Comparison of ENCODE assay signal across 25 cellular contexts in genomic region chr1:36913016-36913415, GRCh38.
DNase-seq lines count a peak whose midpoint lies in the region; ATAC-seq and TF ChIP-seq lines count a peak whose summit lies in the region.
"Had no signal": no experiment of that assay in that cellular context is flagged by ENCODE, and none has a peak within 500 bp of the region (broad histone marks: within the 10 kb centered on the region; RNA-seq: fewer than 3 reads in every experiment).

No MANE protein-coding gene starts in this region.

- TF ChIP-seq CTCF in esophagus muscularis mucosa (IDR thresholded peaks at IDR 0.05) (no peak), CD14-positive monocyte (IDR thresholded peaks at IDR 0.05) (no peak), tibial artery (IDR thresholded peaks at IDR 0.05) (no peak)

- peaks cover 3 to 7% (median 7%) of the 10 kb centered on the region in 3 donors for H3K27me3 Mint-ChIP-seq in CD14-positive monocyte (ENCODE audit: low read depth in 3 of 3)
- H3K27me3 Mint-ChIP-seq: activated naive CD4-positive, alpha-beta T cell treated with anti-CD3 and anti-CD28 coated beads, Interleukin-2, amount 10 ng/mL, durations not matched to agents 7 days and 5 days had no signal

- no peaks in the 10 kb centered on the region for H3K36me3 Mint-ChIP-seq in CD14-positive monocyte
- H3K36me3 Mint-ChIP-seq: activated naive CD4-positive, alpha-beta T cell treated with anti-CD3 and anti-CD28 coated beads, Interleukin-2, amount 10 ng/mL, durations not matched to agents 7 days and 5 days; CD8-positive, alpha-beta T cell had no signal

- no peaks in the 10 kb centered on the region for H3K36me3 ChIP-seq in esophagus muscularis mucosa
- no peaks in the 10 kb centered on the region for H3K36me3 ChIP-seq in tibial artery
- H3K36me3 ChIP-seq: heart left ventricle, SJCRH30 had no signal

- H3K27me3 ChIP-seq in esophagus muscularis mucosa, result peaks cover 0 to 50% (median 0%) of the 10 kb centered on the region in 4 donors
- H3K27me3 ChIP-seq in tibial artery, result peaks cover 0 to 20% of the 10 kb centered on the region in 2 donors

- H3K4me1 Mint-ChIP-seq in CD14-positive monocyte, result no peaks in the 10 kb centered on the region
- H3K4me1 Mint-ChIP-seq: activated naive CD4-positive, alpha-beta T cell treated with anti-CD3 and anti-CD28 coated beads, Interleukin-2, amount 10 ng/mL, durations not matched to agents 7 days and 5 days; stimulated activated naive CD8-positive, alpha-beta T cell treated with anti-CD3 and anti-CD28 coated beads, Interleukin-15, amount 100 ng/mL, for 72 hours had no signal

- no peak overlapping the region for H3K27ac Mint-ChIP-seq in CD14-positive monocyte
- H3K27ac Mint-ChIP-seq: activated naive CD4-positive, alpha-beta T cell treated with anti-CD3 and anti-CD28 coated beads, Interleukin-2, amount 10 ng/mL, durations not matched to agents 7 days and 5 days; CD8-positive, alpha-beta T cell; HFFc6 had no signal

- no peak for TF ChIP-seq EP300 in esophagus muscularis mucosa (IDR thresholded peaks at IDR 0.05)

- ATAC-seq in GM18511 (IDR thresholded peaks at IDR 0.05; ENCODE audit: unreplicated experiment), result no peak
- ATAC-seq in HG02798 (IDR thresholded peaks at IDR 0.05; ENCODE audit: poor library complexity, unreplicated experiment), result no peak
- ATAC-seq: CD8-positive, alpha-beta T cell; heart left ventricle; naive thymus-derived CD8-positive, alpha-beta T cell; stimulated activated naive CD8-positive, alpha-beta T cell treated with anti-CD3 and anti-CD28 coated beads, Interleukin-15, amount 100 ng/mL, for 72 hours had no signal

- H3K4me1 ChIP-seq in esophagus muscularis mucosa (no peaks in the 10 kb centered on the region), tibial artery (no peaks in the 10 kb centered on the region)
- H3K4me1 ChIP-seq: heart left ventricle, SJCRH30 had no signal

- H3K9me3 Mint-ChIP-seq in CD14-positive monocyte, result peaks cover 0 to 5% (median 0%) of the 10 kb centered on the region in 7 donors

- no peak overlapping the region for H3K4me3 ChIP-seq in esophagus muscularis mucosa
- H3K4me3 ChIP-seq in tibial artery, result no peak overlapping the region
- H3K4me3 ChIP-seq: heart left ventricle, SJCRH30 had no signal

- H3K4me3 Mint-ChIP-seq in CD14-positive monocyte, result no peak overlapping the region
- H3K4me3 Mint-ChIP-seq: activated naive CD4-positive, alpha-beta T cell treated with anti-CD3 and anti-CD28 coated beads, Interleukin-2, amount 10 ng/mL, durations not matched to agents 7 days and 5 days; CD8-positive, alpha-beta T cell; HFFc6; naive thymus-derived CD8-positive, alpha-beta T cell; stimulated activated naive CD8-positive, alpha-beta T cell treated with anti-CD3 and anti-CD28 coated beads, Interleukin-15, amount 100 ng/mL, for 72 hours had no signal

- intact Hi-C loops in esophagus muscularis mucosa (cut with DNase I) (no loop called here), CD14-positive monocyte (cut with micrococcal nuclease) (no loop called here), tibial artery (cut with DNase I; ENCODE audit: low total_unique reads) (no loop called here)

- DNase-seq in activated CD8-positive, alpha-beta memory T cell treated with anti-CD3 and anti-CD28 coated beads for 24 hours, result peak; percentile 17
- no peak for DNase-seq in activated CD8-positive, alpha-beta memory T cell treated with anti-CD3 and anti-CD28 coated beads, Interleukin-2, amount 50 U/mL, for 4 hours
- DNase-seq in NCI-H69 (lab: John Stamatoyannopoulos, UW) (peak; percentile 49), esophagus muscularis mucosa (ENCODE audit: extremely low spot score) (peak; percentile 78), CD14-positive monocyte (ENCODE audit: low spot score) (no peak), tibial artery (no peak)
- DNase-seq: activated naive CD4-positive, alpha-beta T cell treated with anti-CD3 and anti-CD28 coated beads, Interleukin-2, amount 10 ng/mL, durations not matched to agents 7 days and 5 days; amniotic stem cell; cortex of kidney; DND-41; foreskin fibroblast; heart left ventricle; HFFc6; kidney; MV-4-11; naive thymus-derived CD8-positive, alpha-beta T cell; NCI-H524 treated with DMSO at 0.1 percent for 48 hours; SJCRH30; small intestine; stimulated activated CD8-positive, alpha-beta memory T cell treated with anti-CD3 and anti-CD28 coated beads, Interleukin-4, amount 100 ng/mL, for 48 hours; stimulated activated naive CD8-positive, alpha-beta T cell treated with anti-CD3 and anti-CD28 coated beads, Interleukin-15, amount 100 ng/mL, for 72 hours; T1000 had no signal

- TF ChIP-seq POLR2A in esophagus muscularis mucosa (IDR thresholded peaks at IDR 0.05; ENCODE audit: low read depth), result no peak

- 66% methylated on average over 3 of the region's 5 CpGs for WGBS in esophagus muscularis mucosa

- peaks cover 0 to under 1% (median 0%) of the 10 kb centered on the region in 4 donors for H3K9me3 ChIP-seq in esophagus muscularis mucosa
- H3K9me3 ChIP-seq in tibial artery, result no peaks in the 10 kb centered on the region
- H3K9me3 ChIP-seq: SJCRH30 had no signal

- no peak overlapping the region for H3K27ac ChIP-seq in esophagus muscularis mucosa (replicated peaks in 1 of 4)
- no peak overlapping the region for H3K27ac ChIP-seq in tibial artery
- H3K27ac ChIP-seq: heart left ventricle, SJCRH30 had no signal

Comparison
In these comparisons a context has a peak if more than half of its experiments do, and no peak if none do; other contexts are left out.
1. DNase-seq: peak in activated CD8-positive, alpha-beta memory T cell treated with anti-CD3 and anti-CD28 coated beads for 24 hours (single experiment), NCI-H69 (single experiment) and esophagus muscularis mucosa (single experiment); none in activated CD8-positive, alpha-beta memory T cell treated with anti-CD3 and anti-CD28 coated beads, Interleukin-2, amount 50 U/mL, for 4 hours (single experiment), CD14-positive monocyte (single experiment) and tibial artery (0 of 2).